Comparison of ENCODE assay signal across 24 cellular contexts in the genomic region with DNA sequence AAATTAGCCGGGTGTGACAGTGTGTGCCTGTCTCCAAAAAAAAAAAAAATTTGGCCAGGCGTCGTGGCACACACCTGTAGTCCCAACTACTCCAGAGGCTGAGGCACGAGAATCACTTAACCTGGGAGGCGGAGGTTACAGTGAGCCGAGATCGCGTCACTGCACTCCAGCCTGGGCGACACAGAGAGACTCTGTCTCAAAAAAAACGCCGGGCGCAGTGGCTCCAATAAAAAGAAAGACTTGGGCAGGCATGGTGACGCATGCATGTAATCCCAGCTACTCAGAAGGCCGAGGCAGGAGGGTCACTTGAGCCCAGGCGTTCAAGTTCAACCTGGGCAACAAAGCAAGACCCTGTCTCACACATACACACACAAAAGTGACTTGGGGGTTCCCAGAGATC. TPM values are rescaled to one million over a fixed set of nuclear protein-coding genes. Genes with fewer than 3 reads are reported as not detected.
A peak's percentile ranks its signal among the peaks of the same experiment; 100 is the strongest.
DNase-seq lines count a peak whose midpoint lies in the region; ATAC-seq and TF ChIP-seq lines count a peak whose summit lies in the region.
"Had no signal": no experiment of that assay in that cellular context is flagged by ENCODE, and none has a peak within 500 bp of the region (broad histone marks: within the 10 kb centered on the region; RNA-seq: fewer than 3 reads in every experiment).

No MANE protein-coding gene starts in this region.

- no peak for ATAC-seq in HG03354 (IDR thresholded peaks at IDR 0.05; ENCODE audit: poor library complexity, severe bottlenecking, unreplicated experiment)
- ATAC-seq: A549, PC-3 had no signal

- H3K4me1 ChIP-seq in BLaER1 (peaks cover 32% of the 10 kb centered on the region), OCI-LY7 (ENCODE audit: insufficient read depth, low read length, poor library complexity, severe bottlenecking) (peaks cover 25% of the 10 kb centered on the region)

- H3K27ac ChIP-seq in BLaER1 (no peak overlapping the region), OCI-LY7 (ENCODE audit: low read depth, low read length, poor library complexity, severe bottlenecking) (no peak overlapping the region)
- H3K27ac ChIP-seq: A549, ovary, tibial nerve had no signal

- no peak overlapping the region for H2AFZ ChIP-seq in OCI-LY7 (ENCODE audit: low read length)

- DNase-seq in OCI-LY7 (ENCODE audit: low spot score) (no peak), NCI-H2029 treated with DMSO at 0.1 percent for 48 hours (lab: John Stamatoyannopoulos, UW) (no peak)
- DNase-seq: activated CD4-positive, alpha-beta T cell treated with anti-CD3 and anti-CD28 coated beads, Interleukin-2, amount 50 U/mL, for 1 hour; activated CD4-positive, CD25-positive, alpha-beta regulatory T cell; activated naive CD4-positive, alpha-beta T cell; activated T-cell treated with anti-CD3 and anti-CD28 coated beads, Interleukin-2, amount 50 U/mL, for 48 hours; CD4-positive, CD25-positive, alpha-beta regulatory T cell; central memory CD4-positive, alpha-beta T cell; DMS79 treated with DMSO at 0.1 percent for 48 hours; GF-D8; Karpas-422; NCI-H1417 treated with DMSO at 0.1 percent for 48 hours; NCI-H2081 treated with DMSO at 0.1 percent for 48 hours; NCI-H2227 treated with DMSO at 0.1 percent for 48 hours; NCI-H526; ovary; PC-3; stimulated activated CD4-positive, alpha-beta T cell treated with anti-CD3 and anti-CD28 coated beads, Interleukin-15, amount 100 ng/mL, for 24 hours; stimulated activated CD4-positive, alpha-beta T cell treated with anti-CD3 and anti-CD28 coated beads, Interleukin-4, amount 100 ng/mL, for 4 hours had no signal

- H3K9me2 ChIP-seq in OCI-LY7 (ENCODE audit: insufficient read depth, low read length) = no peaks in the 10 kb centered on the region

- no peaks in the 10 kb centered on the region for H3K27me3 ChIP-seq in BLaER1
- H3K27me3 ChIP-seq: ovary, tibial nerve had no signal

- H3K9me3 ChIP-seq in BLaER1 (no peaks in the 10 kb centered on the region), OCI-LY7 (ENCODE audit: low read length) (peaks cover 4% of the 10 kb centered on the region; the same call in 1 of the 2 replicates)
- H3K9me3 ChIP-seq: A549, ovary, tibial nerve had no signal

- intact Hi-C loops in OCI-LY7 (cut with micrococcal nuclease; ENCODE audit: unreplicated experiment) = no loop called here

- 0 out of 2 replicates have a peak overlapping the region, but pooled peaks have one; percentile 24 for H3K9ac ChIP-seq in BLaER1

- H4K20me1 ChIP-seq in BLaER1 (peaks cover 81% of the 10 kb centered on the region), OCI-LY7 (ENCODE audit: insufficient read depth, low read length) (no peaks in the 10 kb centered on the region)

- no peak overlapping the region for H3K4me2 ChIP-seq in BLaER1
- no peak overlapping the region for H3K4me2 ChIP-seq in OCI-LY7 (ENCODE audit: low read length)

- POLR2A ChIA-PET in OCI-LY7 (lab: Charles Lee) = no interaction called here

- peaks cover 78% of the 10 kb centered on the region for H3K79me2 ChIP-seq in OCI-LY7 (ENCODE audit: insufficient read depth, low read depth, low read length)

- H3K36me3 ChIP-seq in BLaER1 = peaks cover 69% of the 10 kb centered on the region
- H3K36me3 ChIP-seq in OCI-LY7 (ENCODE audit: insufficient read depth, low read length) = peaks cover 61% of the 10 kb centered on the region
- H3K36me3 ChIP-seq: ovary had no signal

- H3K4me3 ChIP-seq in BLaER1 (no peak overlapping the region), OCI-LY7 (ENCODE audit: low read depth, low read length, poor library complexity, severe bottlenecking) (peak overlapping the region; percentile 4)
- H3K4me3 ChIP-seq: A549, ovary, SK-N-MC, tibial nerve had no signal

- no TSS peak for BruUV-seq in OCI-LY7 (replicated peaks; lab: Mats Ljungman, UMichigan)

- CTCF ChIA-PET in OCI-LY7 (lab: Charles Lee; ENCODE audit: unreplicated experiment) = no interaction called here

- no peak for TF ChIP-seq CTCF in OCI-LY7 (conservative IDR thresholded peaks at IDR 0.05; ENCODE audit: low read length)

RNA-seq across cellular contexts. Expression of a gene that starts 3.6 kb away (rescaled TPM):
- 26.6 and 35.4 TPM in 2 replicates for total RNA-seq in OCI-LY7 (2014; rRNA removed; shearing (Covaris generic))
- 67.9 and 68.0 TPM in 2 replicates for total RNA-seq in OCI-LY7 (2022)

RNA-seq across cellular contexts. Expression of a gene that starts 7.7 kb away (rescaled TPM):
- 10.7 and 20.6 TPM in 2 replicates for total RNA-seq in OCI-LY7 (2014; rRNA removed; shearing (Covaris generic))
- total RNA-seq in OCI-LY7 (2022) = 41.4 and 46.1 TPM in 2 replicates

RNA-seq across cellular contexts. Expression of a gene that starts 48.1 kb away (rescaled TPM):
- 27.2 and 41.9 TPM in 2 replicates for total RNA-seq in OCI-LY7 (2014; rRNA removed; shearing (Covaris generic))
- total RNA-seq in OCI-LY7 (2022) = 22.5 and 26.5 TPM in 2 replicates

RNA-seq across cellular contexts. Expression of a gene that starts 58.4 kb away (rescaled TPM):
- total RNA-seq in OCI-LY7 (2014; rRNA removed; shearing (Covaris generic)) = 0.32 and 0.54 TPM in 2 replicates
- total RNA-seq in OCI-LY7 (2022) = 0.61 and 1.5 TPM in 2 replicates
